Comparison of ENCODE assay signal across 11 cellular contexts in genomic region chrX:45479835-45480422, GRCh38.
DNase-seq lines count a peak whose midpoint lies in the region; ATAC-seq and TF ChIP-seq lines count a peak whose summit lies in the region.
"Had no signal": no experiment of that assay in that cellular context is flagged by ENCODE, and none has a peak within 500 bp of the region (broad histone marks: within the 10 kb centered on the region; RNA-seq: fewer than 3 reads in every experiment).

No MANE protein-coding gene starts in this region.

- no peak for TF ChIP-seq POLR2A in spleen (IDR thresholded peaks at IDR 0.05)

- no peaks in the 10 kb centered on the region for H3K36me3 ChIP-seq in brain microvascular endothelial cell (replicated peaks)
- no peaks in the 10 kb centered on the region for H3K36me3 ChIP-seq in left lung
- H3K36me3 ChIP-seq in spleen, result no peaks in the 10 kb centered on the region

- H3K4me3 ChIP-seq in brain microvascular endothelial cell (ENCODE audit: low read depth, low read length) (no peak overlapping the region), left lung (no peak overlapping the region), spleen (no peak overlapping the region)

- H3K27ac ChIP-seq in brain microvascular endothelial cell (peak overlapping the region; percentile 91), left lung (peak overlapping the region; percentile 28 to 53), spleen (no peak overlapping the region)

- 65 to 85% (median 83%) methylated on average over 4 of the region's 4 CpGs for WGBS in spleen, 5 donors

- H3K27me3 ChIP-seq in brain microvascular endothelial cell (replicated peaks) (no peaks in the 10 kb centered on the region), left lung (no peaks in the 10 kb centered on the region), spleen (replicated peaks in 1 of 7) (peaks cover 0 to 4% (median 0%) of the 10 kb centered on the region in 7 donors)

- H3K9me3 ChIP-seq in left lung, result no peaks in the 10 kb centered on the region
- H3K9me3 ChIP-seq in spleen, result peaks cover 0 to 9% (median 0%) of the 10 kb centered on the region in 8 donors

- TF ChIP-seq CTCF in brain microvascular endothelial cell (IDR thresholded peaks at IDR 0.05; ENCODE audit: low read depth, low read length, missing control alignments) (no peak), left lung (IDR thresholded peaks at IDR 0.05) (no peak), spleen (IDR thresholded peaks at IDR 0.05 in 8 of 11, conservative IDR thresholded peaks at IDR 0.05 in 3 of 11) (no peak)

- DNase-seq in AG20443 (ENCODE audit: low spot score) (peak; percentile 15), HT-29 (ENCODE audit: low spot score) (peak; percentile 68), brain microvascular endothelial cell (peak; percentile 68), left lung (no peak), NCI-H446 (lab: John Stamatoyannopoulos, UW) (no peak), spleen (no peak), NCI-H524 (lab: John Stamatoyannopoulos, UW) (no peak)
- DNase-seq: effector memory CD8-positive, alpha-beta T cell; NCI-H345; stimulated activated naive CD4-positive, alpha-beta T cell had no signal

- in situ Hi-C loops in brain microvascular endothelial cell (cut with HindIII; ENCODE audit: low pct_ligation_motif_present, low sequenced_read_pairs), result no loop called here

- ATAC-seq in left lung (peak; percentile 80), GM19463 (IDR thresholded peaks at IDR 0.05; ENCODE audit: unreplicated experiment) (no peak)
- ATAC-seq: effector memory CD8-positive, alpha-beta T cell had no signal

- intact Hi-C loops in left lung (cut with DNase I) (no loop called here), spleen (cut with DNase I; ENCODE audit: low total_unique reads) (no loop called here)

- no peaks in the 10 kb centered on the region for H3K4me1 ChIP-seq in left lung
- no peaks in the 10 kb centered on the region for H3K4me1 ChIP-seq in spleen

Comparison
In these comparisons a context has a peak if more than half of its experiments do, and no peak if none do; other contexts are left out.
1. DNase-seq: peak in AG20443 (single experiment), HT-29 (single experiment) and brain microvascular endothelial cell (single experiment); none in left lung (0 of 2), NCI-H446 (0 of 2), spleen (single experiment) and NCI-H524 (0 of 2).
2. H3K27ac ChIP-seq: peak in brain microvascular endothelial cell (single experiment) and left lung (2 of 2); none in spleen (0 of 8).